Comparison of ENCODE assay signal across 1 cellular context in the genomic region with DNA sequence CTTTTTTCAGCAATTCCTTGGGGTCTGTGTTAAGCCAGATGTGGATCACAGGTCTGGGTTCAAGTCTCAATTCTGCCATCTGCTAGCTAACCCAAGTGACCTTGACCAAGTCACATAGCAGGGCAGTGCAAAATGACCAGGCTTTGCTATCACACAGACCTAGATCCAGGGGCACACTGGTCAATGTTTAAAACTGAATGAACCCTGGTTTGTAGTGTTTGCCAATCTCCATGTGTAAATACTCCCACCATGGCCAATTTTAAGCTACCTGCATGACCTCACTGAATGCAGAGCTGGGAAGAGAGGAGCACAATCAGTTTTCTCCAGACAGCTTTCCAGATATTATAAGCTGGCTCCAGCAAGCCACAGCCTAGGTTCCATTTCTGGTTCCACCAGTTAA.
TF ChIP-seq lines count a peak whose summit lies in the region.

No MANE protein-coding gene starts in this region.

TF ChIP-seq in HepG2, 621 proteins besides CTCF, POLR2A, EP300 and RAD21 (continued from another document and continues in another):
- TF ChIP-seq, protein P1, sequence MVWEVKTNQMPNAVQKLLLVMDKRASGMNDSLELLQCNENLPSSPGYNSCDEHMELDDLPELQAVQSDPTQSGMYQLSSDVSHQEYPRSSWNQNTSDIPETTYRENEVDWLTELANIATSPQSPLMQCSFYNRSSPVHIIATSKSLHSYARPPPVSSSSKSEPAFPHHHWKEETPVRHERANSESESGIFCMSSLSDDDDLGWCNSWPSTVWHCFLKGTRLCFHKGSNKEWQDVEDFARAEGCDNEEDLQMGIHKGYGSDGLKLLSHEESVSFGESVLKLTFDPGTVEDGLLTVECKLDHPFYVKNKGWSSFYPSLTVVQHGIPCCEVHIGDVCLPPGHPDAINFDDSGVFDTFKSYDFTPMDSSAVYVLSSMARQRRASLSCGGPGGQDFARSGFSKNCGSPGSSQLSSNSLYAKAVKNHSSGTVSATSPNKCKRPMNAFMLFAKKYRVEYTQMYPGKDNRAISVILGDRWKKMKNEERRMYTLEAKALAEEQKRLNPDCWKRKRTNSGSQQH (CRISPR knock-in tag; IDR thresholded peaks at IDR 0.05; ENCODE audit: low read depth): no peak
- TF ChIP-seq, protein P2, sequence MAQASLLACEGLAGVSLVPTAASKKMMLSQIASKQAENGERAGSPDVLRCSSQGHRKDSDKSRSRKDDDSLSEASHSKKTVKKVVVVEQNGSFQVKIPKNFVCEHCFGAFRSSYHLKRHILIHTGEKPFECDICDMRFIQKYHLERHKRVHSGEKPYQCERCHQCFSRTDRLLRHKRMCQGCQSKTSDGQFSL (CRISPR knock-in tag; IDR thresholded peaks at IDR 0.05): no peak
- TF ChIP-seq GABPB1 (CRISPR knock-in tag; IDR thresholded peaks at IDR 0.05) (no peak), ESRRA (CRISPR knock-in tag; IDR thresholded peaks at IDR 0.05; ENCODE audit: low read depth) (peak; percentile 72; the same call in 1 of the 2 replicates), ZNF264 (CRISPR knock-in tag; IDR thresholded peaks at IDR 0.05) (no peak), NR1H2 (CRISPR knock-in tag; IDR thresholded peaks at IDR 0.05; ENCODE audit: borderline replicate concordance, low read depth) (no peak), ZSCAN21 (CRISPR knock-in tag; IDR thresholded peaks at IDR 0.05; ENCODE audit: borderline replicate concordance) (no peak), KDM5A (IDR thresholded peaks at IDR 0.05; ENCODE audit: borderline replicate concordance, low read length) (no peak), E2F2 (CRISPR knock-in tag; IDR thresholded peaks at IDR 0.05; ENCODE audit: borderline replicate concordance) (no peak), KLF12 (CRISPR knock-in tag; IDR thresholded peaks at IDR 0.05; ENCODE audit: borderline replicate concordance) (no peak), ATF7-NPFF (CRISPR knock-in tag; IDR thresholded peaks at IDR 0.05; ENCODE audit: low read depth) (no peak), HNF4G (IDR thresholded peaks at IDR 0.05; ENCODE audit: borderline replicate concordance, low read depth, low read length) (peak; percentile 35; the same call in 1 of the 2 replicates), HNF4G (CRISPR knock-in tag; IDR thresholded peaks at IDR 0.05; ENCODE audit: borderline replicate concordance, low read depth) (no peak), MED1 (CRISPR knock-in tag; IDR thresholded peaks at IDR 0.05) (peak; percentile 30; the same call in 1 of the 2 replicates), BRF2 (CRISPR knock-in tag; IDR thresholded peaks at IDR 0.05) (no peak), ZBTB25 (CRISPR knock-in tag; IDR thresholded peaks at IDR 0.05) (no peak), MEF2D (CRISPR knock-in tag; IDR thresholded peaks at IDR 0.05) (0 out of 2 replicates have a peak, but pooled peaks have one; percentile 38), STAG1 (CRISPR knock-in tag; IDR thresholded peaks at IDR 0.05) (no peak), NR2F2 (IDR thresholded peaks at IDR 0.05; ENCODE audit: borderline replicate concordance, low read depth) (peak; percentile 24; the same call in 1 of the 2 replicates), TCF7L2 (IDR thresholded peaks at IDR 0.05; ENCODE audit: low read depth, low read length) (no peak), CENPT (CRISPR knock-in tag; IDR thresholded peaks at IDR 0.05; ENCODE audit: low read depth) (no peak), SMAD1 (CRISPR knock-in tag; IDR thresholded peaks at IDR 0.05; ENCODE audit: borderline replicate concordance, low read depth) (no peak), SOX5 (CRISPR knock-in tag; IDR thresholded peaks at IDR 0.05; ENCODE audit: borderline replicate concordance) (0 out of 2 replicates have a peak, but pooled peaks have one; percentile 21), ZNF557 (CRISPR knock-in tag; IDR thresholded peaks at IDR 0.05) (no peak), TMF1 (CRISPR knock-in tag; IDR thresholded peaks at IDR 0.05; ENCODE audit: low read depth) (no peak), FOXA3 (CRISPR knock-in tag; IDR thresholded peaks at IDR 0.05) (peak; percentile 56), ZNF260 (CRISPR knock-in tag; IDR thresholded peaks at IDR 0.05; ENCODE audit: borderline replicate concordance, low read depth) (no peak), SP5 (CRISPR knock-in tag; IDR thresholded peaks at IDR 0.05; ENCODE audit: borderline replicate concordance, low read depth) (no peak), NKX3-1 (CRISPR knock-in tag; IDR thresholded peaks at IDR 0.05) (no peak), ZNF263 (CRISPR knock-in tag; IDR thresholded peaks at IDR 0.05) (0 out of 2 replicates have a peak, but pooled peaks have one; percentile 26), JUN (CRISPR knock-in tag; IDR thresholded peaks at IDR 0.05) (no peak), ZMYM4 (CRISPR knock-in tag; IDR thresholded peaks at IDR 0.05) (peak; percentile 87), ZNF777 (CRISPR knock-in tag; IDR thresholded peaks at IDR 0.05) (no peak), WIZ (CRISPR knock-in tag; IDR thresholded peaks at IDR 0.05) (no peak), NR2F6 (IDR thresholded peaks at IDR 0.05) (0 out of 2 replicates have a peak, but pooled peaks have one; percentile 12), NR2F6 (CRISPR knock-in tag; IDR thresholded peaks at IDR 0.05) (peak; percentile 9; the same call in 1 of the 2 replicates), ATF3 (CRISPR knock-in tag; IDR thresholded peaks at IDR 0.05) (no peak), HNRNPLL (IDR thresholded peaks at IDR 0.05; ENCODE audit: low read depth, low read length, poor library complexity, severe bottlenecking) (no peak), MTERF4 (CRISPR knock-in tag; IDR thresholded peaks at IDR 0.05) (no peak), SKI (IDR thresholded peaks at IDR 0.05; ENCODE audit: partially characterized antibody) (no peak), PPARG (CRISPR knock-in tag; conservative IDR thresholded peaks at IDR 0.05) (no peak), LCORL (IDR thresholded peaks at IDR 0.05) (no peak), LCORL (CRISPR knock-in tag; IDR thresholded peaks at IDR 0.05) (peak; percentile 63; the same call in 1 of the 2 replicates), ZMYM3 (CRISPR knock-in tag; IDR thresholded peaks at IDR 0.05) (peak; percentile 84), ATF2 (CRISPR knock-in tag; IDR thresholded peaks at IDR 0.05) (peak; percentile 45; the same call in 1 of the 2 replicates), NCOA5 (CRISPR knock-in tag; IDR thresholded peaks at IDR 0.05) (no peak)
- TF ChIP-seq, protein P3, sequence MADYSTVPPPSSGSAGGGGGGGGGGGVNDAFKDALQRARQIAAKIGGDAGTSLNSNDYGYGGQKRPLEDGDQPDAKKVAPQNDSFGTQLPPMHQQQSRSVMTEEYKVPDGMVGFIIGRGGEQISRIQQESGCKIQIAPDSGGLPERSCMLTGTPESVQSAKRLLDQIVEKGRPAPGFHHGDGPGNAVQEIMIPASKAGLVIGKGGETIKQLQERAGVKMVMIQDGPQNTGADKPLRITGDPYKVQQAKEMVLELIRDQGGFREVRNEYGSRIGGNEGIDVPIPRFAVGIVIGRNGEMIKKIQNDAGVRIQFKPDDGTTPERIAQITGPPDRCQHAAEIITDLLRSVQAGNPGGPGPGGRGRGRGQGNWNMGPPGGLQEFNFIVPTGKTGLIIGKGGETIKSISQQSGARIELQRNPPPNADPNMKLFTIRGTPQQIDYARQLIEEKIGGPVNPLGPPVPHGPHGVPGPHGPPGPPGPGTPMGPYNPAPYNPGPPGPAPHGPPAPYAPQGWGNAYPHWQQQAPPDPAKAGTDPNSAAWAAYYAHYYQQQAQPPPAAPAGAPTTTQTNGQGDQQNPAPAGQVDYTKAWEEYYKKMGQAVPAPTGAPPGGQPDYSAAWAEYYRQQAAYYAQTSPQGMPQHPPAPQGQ (CRISPR knock-in tag; IDR thresholded peaks at IDR 0.05; ENCODE audit: borderline replicate concordance): no peak
- TF ChIP-seq, protein P4, sequence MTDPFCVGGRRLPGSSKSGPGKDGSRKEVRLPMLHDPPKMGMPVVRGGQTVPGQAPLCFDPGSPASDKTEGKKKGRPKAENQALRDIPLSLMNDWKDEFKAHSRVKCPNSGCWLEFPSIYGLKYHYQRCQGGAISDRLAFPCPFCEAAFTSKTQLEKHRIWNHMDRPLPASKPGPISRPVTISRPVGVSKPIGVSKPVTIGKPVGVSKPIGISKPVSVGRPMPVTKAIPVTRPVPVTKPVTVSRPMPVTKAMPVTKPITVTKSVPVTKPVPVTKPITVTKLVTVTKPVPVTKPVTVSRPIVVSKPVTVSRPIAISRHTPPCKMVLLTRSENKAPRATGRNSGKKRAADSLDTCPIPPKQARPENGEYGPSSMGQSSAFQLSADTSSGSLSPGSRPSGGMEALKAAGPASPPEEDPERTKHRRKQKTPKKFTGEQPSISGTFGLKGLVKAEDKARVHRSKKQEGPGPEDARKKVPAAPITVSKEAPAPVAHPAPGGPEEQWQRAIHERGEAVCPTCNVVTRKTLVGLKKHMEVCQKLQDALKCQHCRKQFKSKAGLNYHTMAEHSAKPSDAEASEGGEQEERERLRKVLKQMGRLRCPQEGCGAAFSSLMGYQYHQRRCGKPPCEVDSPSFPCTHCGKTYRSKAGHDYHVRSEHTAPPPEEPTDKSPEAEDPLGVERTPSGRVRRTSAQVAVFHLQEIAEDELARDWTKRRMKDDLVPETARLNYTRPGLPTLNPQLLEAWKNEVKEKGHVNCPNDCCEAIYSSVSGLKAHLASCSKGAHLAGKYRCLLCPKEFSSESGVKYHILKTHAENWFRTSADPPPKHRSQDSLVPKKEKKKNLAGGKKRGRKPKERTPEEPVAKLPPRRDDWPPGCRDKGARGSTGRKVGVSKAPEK (CRISPR knock-in tag; IDR thresholded peaks at IDR 0.05; ENCODE audit: borderline replicate concordance): no peak
- TF ChIP-seq, protein P5, sequence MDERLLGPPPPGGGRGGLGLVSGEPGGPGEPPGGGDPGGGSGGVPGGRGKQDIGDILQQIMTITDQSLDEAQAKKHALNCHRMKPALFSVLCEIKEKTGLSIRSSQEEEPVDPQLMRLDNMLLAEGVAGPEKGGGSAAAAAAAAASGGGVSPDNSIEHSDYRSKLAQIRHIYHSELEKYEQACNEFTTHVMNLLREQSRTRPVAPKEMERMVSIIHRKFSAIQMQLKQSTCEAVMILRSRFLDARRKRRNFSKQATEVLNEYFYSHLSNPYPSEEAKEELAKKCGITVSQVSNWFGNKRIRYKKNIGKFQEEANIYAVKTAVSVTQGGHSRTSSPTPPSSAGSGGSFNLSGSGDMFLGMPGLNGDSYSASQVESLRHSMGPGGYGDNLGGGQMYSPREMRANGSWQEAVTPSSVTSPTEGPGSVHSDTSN (CRISPR knock-in tag; IDR thresholded peaks at IDR 0.05): no peak
- TF ChIP-seq, protein P6, sequence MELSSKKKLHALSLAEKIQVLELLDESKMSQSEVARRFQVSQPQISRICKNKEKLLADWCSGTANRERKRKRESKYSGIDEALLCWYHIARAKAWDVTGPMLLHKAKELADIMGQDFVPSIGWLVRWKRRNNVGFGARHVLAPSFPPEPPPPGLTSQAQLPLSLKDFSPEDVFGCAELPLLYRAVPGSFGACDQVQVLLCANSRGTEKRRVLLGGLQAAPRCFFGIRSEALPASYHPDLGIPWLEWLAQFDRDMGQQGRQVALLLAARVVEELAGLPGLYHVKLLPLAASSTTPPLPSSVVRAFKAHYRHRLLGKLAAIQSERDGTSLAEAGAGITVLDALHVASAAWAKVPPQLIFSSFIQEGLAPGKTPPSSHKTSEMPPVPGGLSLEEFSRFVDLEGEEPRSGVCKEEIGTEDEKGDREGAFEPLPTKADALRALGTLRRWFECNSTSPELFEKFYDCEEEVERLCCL (CRISPR knock-in tag; IDR thresholded peaks at IDR 0.05; ENCODE audit: borderline replicate concordance): no peak
- TF ChIP-seq, protein P7, sequence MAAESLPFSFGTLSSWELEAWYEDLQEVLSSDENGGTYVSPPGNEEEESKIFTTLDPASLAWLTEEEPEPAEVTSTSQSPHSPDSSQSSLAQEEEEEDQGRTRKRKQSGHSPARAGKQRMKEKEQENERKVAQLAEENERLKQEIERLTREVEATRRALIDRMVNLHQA (CRISPR knock-in tag; IDR thresholded peaks at IDR 0.05): no peak
